ENCODE assay signal across 16 cellular contexts in the genomic region with DNA sequence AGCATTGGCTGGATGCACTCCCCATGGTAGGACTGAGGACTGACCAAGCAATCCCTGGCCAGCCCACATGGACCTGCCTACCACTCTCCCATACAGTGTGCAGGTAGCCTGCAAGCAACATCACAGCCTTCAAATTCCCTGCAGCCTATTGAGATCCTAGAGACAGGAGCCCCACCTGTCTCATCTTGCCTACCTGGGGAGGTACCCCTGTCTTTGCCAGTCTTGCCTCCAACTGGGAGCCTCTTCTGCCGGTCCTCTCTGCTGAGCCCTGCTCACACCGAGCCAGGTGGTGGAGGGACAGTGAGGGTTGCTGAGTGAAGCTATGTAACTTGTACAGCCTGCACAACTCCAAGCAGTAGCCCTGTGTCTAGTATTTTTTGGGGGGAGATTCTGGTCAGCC. TPM values are rescaled to one million over a fixed set of nuclear protein-coding genes. Genes with fewer than 3 reads are reported as not detected.
DNase-seq lines count a peak whose midpoint lies in the region; ATAC-seq and TF ChIP-seq lines count a peak whose summit lies in the region.
"Had no signal": no experiment of that assay in that cellular context is flagged by ENCODE, and none has a peak within 500 bp of the region (broad histone marks: within the 10 kb centered on the region; RNA-seq: fewer than 3 reads in every experiment).

No MANE protein-coding gene starts in this region.

- POLR2A ChIA-PET in naive thymus-derived CD4-positive, alpha-beta T cell (lab: Charles Lee) = interaction anchor here (0.8 kb wide), 1 partner anchor 29 kb away, joined by 3 read pairs; no protein-coding TSS in a partner anchor

- no peak for ATAC-seq in naive thymus-derived CD4-positive, alpha-beta T cell
- ATAC-seq in HG03175 (IDR thresholded peaks at IDR 0.05; ENCODE audit: unreplicated experiment) = no peak

- WGBS in suprapubic skin = 80% methylated on average over 1 of the region's 2 CpGs

- peaks cover 20 to 48% (median 34%) of the 10 kb centered on the region in 7 donors for H3K4me1 Mint-ChIP-seq in naive thymus-derived CD4-positive, alpha-beta T cell
- H3K4me1 Mint-ChIP-seq in osteocyte (ENCODE audit: unreplicated experiment) = peaks cover 11% of the 10 kb centered on the region
- H3K4me1 Mint-ChIP-seq in nephron progenitor cell = peaks cover 22% of the 10 kb centered on the region

- H3K4me3 ChIP-seq in right atrium auricular region (no peak overlapping the region), suprapubic skin (no peak overlapping the region)
- H3K4me3 ChIP-seq in naive thymus-derived CD4-positive, alpha-beta T cell (ENCODE audit: low read length) = no peak overlapping the region

- TF ChIP-seq EP300 in suprapubic skin (IDR thresholded peaks at IDR 0.05) = no peak

- peak; percentile 54 for DNase-seq in cardiac septum (ENCODE audit: low spot score)
- DNase-seq in right atrium auricular region (ENCODE audit: low spot score) = no peak
- DNase-seq in naive thymus-derived CD4-positive, alpha-beta T cell = no peak
- peak; percentile 64 for DNase-seq in osteocyte (ENCODE audit: extremely low spot score, unreplicated experiment)
- peak; percentile 7 to 52 for DNase-seq in suprapubic skin (ENCODE audit: low spot score in 2 of 2)
- DNase-seq in DMS153 (lab: John Stamatoyannopoulos, UW) = no peak
- DNase-seq in nephron progenitor cell = no peak
- DNase-seq: BE2C; CD4-positive, alpha-beta memory T cell; DND-41; GDM1; GOT3; H9; IMR-90 had no signal

- no peak for TF ChIP-seq POLR2A in suprapubic skin (IDR thresholded peaks at IDR 0.05)

- peaks cover 0 to 11% of the 10 kb centered on the region in 2 donors for H3K4me1 ChIP-seq in right atrium auricular region
- H3K4me1 ChIP-seq in naive thymus-derived CD4-positive, alpha-beta T cell (ENCODE audit: control insufficient read depth in 2 of 2, insufficient read depth in 2 of 2, low read length in 2 of 2) = peaks cover 12 to 19% of the 10 kb centered on the region in 2 donors
- peaks cover 7% of the 10 kb centered on the region for H3K4me1 ChIP-seq in suprapubic skin
- H3K4me1 ChIP-seq: BE2C had no signal

- H3K27me3 Mint-ChIP-seq in naive thymus-derived CD4-positive, alpha-beta T cell = peaks cover 0 to 7% (median 0%) of the 10 kb centered on the region in 5 donors
- no peaks in the 10 kb centered on the region for H3K27me3 Mint-ChIP-seq in osteocyte (ENCODE audit: unreplicated experiment)
- H3K27me3 Mint-ChIP-seq in nephron progenitor cell (ENCODE audit: low read depth, poor library complexity) = peaks cover 27% of the 10 kb centered on the region
- H3K27me3 Mint-ChIP-seq: CD4-positive, alpha-beta memory T cell had no signal

- intact Hi-C loops in cardiac septum (cut with DNase I) = no loop called here
- intact Hi-C loops in naive thymus-derived CD4-positive, alpha-beta T cell (cut with micrococcal nuclease) = no loop called here

- peaks cover 2 to 42% (median 11%) of the 10 kb centered on the region in 5 donors for H3K36me3 Mint-ChIP-seq in naive thymus-derived CD4-positive, alpha-beta T cell
- H3K36me3 Mint-ChIP-seq in osteocyte (ENCODE audit: unreplicated experiment) (peaks cover 2% of the 10 kb centered on the region), nephron progenitor cell (ENCODE audit: low read depth) (peaks cover 9% of the 10 kb centered on the region)

- H3K9me3 ChIP-seq in right atrium auricular region (no peaks in the 10 kb centered on the region), suprapubic skin (no peaks in the 10 kb centered on the region)
- no peaks in the 10 kb centered on the region for H3K9me3 ChIP-seq in naive thymus-derived CD4-positive, alpha-beta T cell (ENCODE audit: control insufficient read depth in 2 of 3, low read length in 3 of 3)
- H3K9me3 ChIP-seq: BE2C had no signal

- no peaks in the 10 kb centered on the region for H3K9me3 Mint-ChIP-seq in naive thymus-derived CD4-positive, alpha-beta T cell
- H3K9me3 Mint-ChIP-seq in osteocyte (ENCODE audit: unreplicated experiment) (no peaks in the 10 kb centered on the region), nephron progenitor cell (no peaks in the 10 kb centered on the region)
- H3K9me3 Mint-ChIP-seq: CD4-positive, alpha-beta memory T cell; H9 had no signal

- TF ChIP-seq CTCF in right atrium auricular region (IDR thresholded peaks at IDR 0.05) = no peak
- no peak for TF ChIP-seq CTCF in osteocyte (IDR thresholded peaks at IDR 0.05)
- TF ChIP-seq CTCF in suprapubic skin (IDR thresholded peaks at IDR 0.05) = no peak
- TF ChIP-seq CTCF in nephron progenitor cell (IDR thresholded peaks at IDR 0.05) = no peak

- H3K36me3 ChIP-seq in right atrium auricular region (no peaks in the 10 kb centered on the region), suprapubic skin (no peaks in the 10 kb centered on the region)
- H3K36me3 ChIP-seq in naive thymus-derived CD4-positive, alpha-beta T cell (ENCODE audit: control insufficient read depth in 2 of 3, insufficient read depth in 3 of 3, low read length in 3 of 3) = peaks cover 0 to 51% (median 0%) of the 10 kb centered on the region in 3 experiments
- H3K36me3 ChIP-seq: BE2C had no signal

- no peaks in the 10 kb centered on the region for H3K27me3 ChIP-seq in right atrium auricular region
- no peaks in the 10 kb centered on the region for H3K27me3 ChIP-seq in naive thymus-derived CD4-positive, alpha-beta T cell (ENCODE audit: control insufficient read depth in 2 of 2, insufficient read depth in 2 of 2, low read length in 2 of 2)
- no peaks in the 10 kb centered on the region for H3K27me3 ChIP-seq in suprapubic skin
- H3K27me3 ChIP-seq: BE2C had no signal

- CTCF ChIA-PET in naive thymus-derived CD4-positive, alpha-beta T cell (lab: Charles Lee) = no interaction called here

- H3K27ac Mint-ChIP-seq in naive thymus-derived CD4-positive, alpha-beta T cell = peak overlapping the region in 6 of 9 donors; percentile 16 to 63 (median 46)
- H3K27ac Mint-ChIP-seq in osteocyte (ENCODE audit: unreplicated experiment) = no peak overlapping the region
- no peak overlapping the region for H3K27ac Mint-ChIP-seq in nephron progenitor cell

- no peak overlapping the region for H3K27ac ChIP-seq in right atrium auricular region
- no peak overlapping the region for H3K27ac ChIP-seq in naive thymus-derived CD4-positive, alpha-beta T cell (ENCODE audit: low read depth, low read length)
- H3K27ac ChIP-seq in suprapubic skin = no peak overlapping the region
- H3K27ac ChIP-seq: C4-2B had no signal

- no peak overlapping the region for H3K4me3 Mint-ChIP-seq in naive thymus-derived CD4-positive, alpha-beta T cell
- no peak overlapping the region for H3K4me3 Mint-ChIP-seq in osteocyte (ENCODE audit: unreplicated experiment)
- H3K4me3 Mint-ChIP-seq in nephron progenitor cell = no peak overlapping the region
- H3K4me3 Mint-ChIP-seq: CD4-positive, alpha-beta memory T cell; H9 had no signal

RNA-seq across cellular contexts. Expression of gene TTC32, which starts 29.9 kb away (rescaled TPM):
- total RNA-seq in cardiac septum (7.5 TPM), right atrium auricular region (1 to 10 TPM; 3.7 to 6.6 TPM), osteocyte (13.1 and 16.1 TPM in 2 replicates), suprapubic skin (10 to 100 TPM; 10.8 to 42.6 (median 17.7) TPM)
- 10 to 100 TPM; 23.1 to 58.0 (median 44.9) TPM for total RNA-seq in naive thymus-derived CD4-positive, alpha-beta T cell
- 10 to 100 TPM; 25.9 to 41.5 TPM for polyA plus RNA-seq in naive thymus-derived CD4-positive, alpha-beta T cell

Comparison
In these comparisons a context has a peak if more than half of its experiments do, and no peak if none do; other contexts are left out.
1. DNase-seq: peak in cardiac septum (single experiment), osteocyte (single experiment) and suprapubic skin (2 of 2); none in right atrium auricular region (single experiment), naive thymus-derived CD4-positive, alpha-beta T cell (0 of 9), DMS153 (single experiment) and nephron progenitor cell (single experiment).
2. H3K27ac Mint-ChIP-seq: peak in naive thymus-derived CD4-positive, alpha-beta T cell (6 of 9); none in osteocyte (single experiment) and nephron progenitor cell (single experiment).